8 cellular contexts compared by ENCODE assay signal in the genomic region with DNA sequence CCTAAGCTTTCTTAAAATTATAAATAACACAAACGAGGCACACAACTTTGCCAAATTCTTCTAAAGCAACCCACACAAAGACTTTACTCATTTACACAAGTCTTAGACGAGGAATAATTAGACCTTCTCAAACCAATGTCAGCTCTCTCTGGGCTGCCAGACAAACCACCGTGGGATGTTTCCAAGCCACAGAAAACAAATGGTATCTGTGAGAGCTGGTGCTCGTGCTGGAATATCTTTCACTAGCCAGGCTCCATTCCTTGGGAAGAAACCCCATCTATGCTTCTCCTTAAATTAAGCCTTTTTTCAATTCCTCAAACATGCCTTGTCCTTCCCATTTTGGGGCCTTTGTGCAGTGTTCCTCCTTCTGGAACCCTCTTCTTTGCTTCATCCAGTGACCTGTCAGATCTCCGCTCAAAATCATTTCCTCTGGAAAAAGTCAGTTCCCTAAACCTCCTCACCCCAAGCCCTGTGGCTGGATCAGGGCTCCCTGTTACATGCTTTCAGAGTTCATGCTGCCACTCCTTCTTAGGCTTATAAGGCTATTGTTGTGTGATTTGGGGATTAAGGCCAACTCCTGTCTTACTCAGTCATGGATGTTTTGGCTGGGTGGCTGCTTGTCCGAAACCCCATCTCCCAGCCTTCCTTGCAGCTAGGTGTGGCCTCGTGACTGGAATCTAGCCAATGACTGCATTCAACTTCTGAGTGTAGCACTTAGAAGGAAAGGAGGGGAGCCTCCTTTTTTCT.
DNase-seq lines count a peak whose midpoint lies in the region; ATAC-seq, FAIRE-seq and TF ChIP-seq lines count a peak whose summit lies in the region.

No MANE protein-coding gene starts in this region.

- DNase-seq in AG08395 (ENCODE audit: low spot score): peak; percentile 53
- DNase-seq in ascending aorta (ENCODE audit: low spot score in 2 of 2): no peak
- DNase-seq in left colon: peak in 1 of 2 donors; percentile 18
- DNase-seq in amniotic stem cell (lab: John Stamatoyannopoulos, UW): no peak
- no peak for DNase-seq in DMS79 treated with DMSO at 0.1 percent for 48 hours (lab: John Stamatoyannopoulos, UW)
- no peak for DNase-seq in GM19239 (ENCODE audit: insufficient read length, low spot score)

- H3K27ac ChIP-seq in ascending aorta: peak overlapping the region; percentile 36 to 55

- H3K4me3 ChIP-seq in ascending aorta: no peak overlapping the region

- H3K27me3 ChIP-seq in ascending aorta: no peaks in the 10 kb centered on the region

- H3K9me3 ChIP-seq in ascending aorta: no peaks in the 10 kb centered on the region

- ATAC-seq in HG02885 (IDR thresholded peaks at IDR 0.05; ENCODE audit: poor library complexity, unreplicated experiment): peak; percentile 14
- peak; percentile 25 for ATAC-seq in left colon
- no peak for ATAC-seq in GM19328 (IDR thresholded peaks at IDR 0.05; ENCODE audit: unreplicated experiment)

- H3K36me3 ChIP-seq in ascending aorta: no peaks in the 10 kb centered on the region

- peaks cover 0 to 5% of the 10 kb centered on the region in 2 donors for H3K4me1 ChIP-seq in ascending aorta

- no peak for TF ChIP-seq CTCF in ascending aorta (IDR thresholded peaks at IDR 0.05)

- FAIRE-seq in GM19239 (lab: Jason Lieb, UNC): no peak

- intact Hi-C loops in ascending aorta (cut with DNase I): no loop called here
- intact Hi-C loops in left colon (cut with DNase I, micrococcal nuclease): no loop called here
